In genomic region chr10:96025566-96025965, GRCh38 we compare ENCODE assay signal across 9 cellular contexts. TPM values are rescaled to one million over a fixed set of nuclear protein-coding genes. Genes with fewer than 3 reads are reported as not detected.
DNase-seq lines count a peak whose midpoint lies in the region; ATAC-seq and TF ChIP-seq lines count a peak whose summit lies in the region.
"Had no signal": no experiment of that assay in that cellular context is flagged by ENCODE, and none has a peak within 500 bp of the region (broad histone marks: within the 10 kb centered on the region; RNA-seq: fewer than 3 reads in every experiment).

No MANE protein-coding gene starts in this region.

- H3K9me3 Mint-ChIP-seq in Caco-2 (ENCODE audit: unreplicated experiment) (no peaks in the 10 kb centered on the region), mesothelial cell of epicardium (peaks cover 9% of the 10 kb centered on the region)
- no peaks in the 10 kb centered on the region for H3K9me3 Mint-ChIP-seq in activated CD4-positive, alpha-beta memory T cell treated with anti-CD3 and anti-CD28 coated beads for 36 hours

- H3K4me1 Mint-ChIP-seq in Caco-2 (ENCODE audit: low read depth, unreplicated experiment) (peaks cover 7% of the 10 kb centered on the region), mesothelial cell of epicardium (no peaks in the 10 kb centered on the region)
- no peaks in the 10 kb centered on the region for H3K4me1 Mint-ChIP-seq in activated CD4-positive, alpha-beta memory T cell treated with anti-CD3 and anti-CD28 coated beads for 36 hours (ENCODE audit: low read depth)

- intact Hi-C loops in Caco-2 (cut with micrococcal nuclease; ENCODE audit: unreplicated experiment) (loop anchor here (2.0 kb wide), 1 partner anchor 13 kb away; no protein-coding TSS in a partner anchor), prostate gland (cut with DNase I) (no loop called here)
- intact Hi-C loops in activated CD4-positive, alpha-beta memory T cell treated with anti-CD3 and anti-CD28 coated beads for 36 hours (cut with micrococcal nuclease): no loop called here

- H3K36me3 ChIP-seq in Caco-2 (ENCODE audit: control insufficient read depth, insufficient read depth, low read length) (no peaks in the 10 kb centered on the region), prostate gland (no peaks in the 10 kb centered on the region)
- H3K36me3 ChIP-seq: transverse colon had no signal

- no peaks in the 10 kb centered on the region for H3K27me3 ChIP-seq in Caco-2 (replicated peaks; ENCODE audit: control insufficient read depth, insufficient read depth, low read length)
- H3K27me3 ChIP-seq in prostate gland (replicated peaks; ENCODE audit: insufficient read depth): no peaks in the 10 kb centered on the region
- H3K27me3 ChIP-seq: transverse colon had no signal

- CTCF ChIA-PET in Caco-2 (lab: Charles Lee): interaction anchor here (0.7 kb wide), 1 partner anchor 336 kb away, joined by 3 read pairs; no protein-coding TSS in a partner anchor
- CTCF ChIA-PET in activated CD4-positive, alpha-beta memory T cell treated with anti-CD3 and anti-CD28 coated beads for 36 hours (lab: Charles Lee): interaction anchor here (1.0 kb wide), 1 partner anchor 9 kb away, joined by 3 read pairs; no protein-coding TSS in a partner anchor

- peaks cover 4% of the 10 kb centered on the region for H3K4me1 ChIP-seq in Caco-2
- no peaks in the 10 kb centered on the region for H3K4me1 ChIP-seq in prostate gland (replicated peaks)
- H3K4me1 ChIP-seq: transverse colon had no signal

- BruUV-seq in Caco-2 (replicated peaks; lab: Mats Ljungman, UMichigan): no TSS peak

- ATAC-seq in GM21515 (IDR thresholded peaks at IDR 0.05; ENCODE audit: unreplicated experiment): peak; percentile 51

- peak; percentile 48 to 50 for TF ChIP-seq CTCF in Caco-2 (IDR thresholded peaks at IDR 0.05; ENCODE audit: insufficient read depth in 1 of 2, low read depth in 1 of 2, low read length in 1 of 2, severe bottlenecking in 1 of 2, unreplicated experiment in 1 of 2)
- no peak for TF ChIP-seq CTCF in mesothelial cell of epicardium (IDR thresholded peaks at IDR 0.05; ENCODE audit: unreplicated experiment)
- no peak for TF ChIP-seq CTCF in prostate gland (IDR thresholded peaks at IDR 0.05)

- H3K9me3 ChIP-seq in Caco-2: no peaks in the 10 kb centered on the region
- H3K9me3 ChIP-seq in prostate gland: no peaks in the 10 kb centered on the region
- H3K9me3 ChIP-seq: transverse colon had no signal

- H3K27ac ChIP-seq in prostate gland: no peak overlapping the region
- H3K27ac ChIP-seq: transverse colon had no signal

- POLR2A ChIA-PET in Caco-2 (lab: Charles Lee): no interaction called here
- POLR2A ChIA-PET in activated CD4-positive, alpha-beta memory T cell treated with anti-CD3 and anti-CD28 coated beads for 36 hours (lab: Charles Lee): no interaction called here

- H3K4me3 Mint-ChIP-seq in Caco-2 (ENCODE audit: unreplicated experiment): no peak overlapping the region
- no peak overlapping the region for H3K4me3 Mint-ChIP-seq in mesothelial cell of epicardium
- no peak overlapping the region for H3K4me3 Mint-ChIP-seq in activated CD4-positive, alpha-beta memory T cell treated with anti-CD3 and anti-CD28 coated beads for 36 hours

- DNase-seq in Caco-2 (peak; percentile 52 to 58), SK-MEL-5 (ENCODE audit: low read depth, low spot score) (peak; percentile 52), islet precursor cell (peak; percentile 81), mesothelial cell of epicardium (ENCODE audit: low spot score in 2 of 2, unreplicated experiment in 2 of 2) (no peak), prostate gland (ENCODE audit: low spot score) (no peak), hypothalamus (lab: John Stamatoyannopoulos, UW) (no peak)
- DNase-seq in activated CD4-positive, alpha-beta memory T cell treated with anti-CD3 and anti-CD28 coated beads for 36 hours: no peak
- DNase-seq: transverse colon had no signal

- WGBS in prostate gland: 77% methylated on average over 3 of the region's 3 CpGs

- no peak for TF ChIP-seq POLR2A in prostate gland (IDR thresholded peaks at IDR 0.05)

- no peaks in the 10 kb centered on the region for H3K27me3 Mint-ChIP-seq in Caco-2 (ENCODE audit: insufficient read depth, unreplicated experiment)
- peaks cover 14% of the 10 kb centered on the region for H3K27me3 Mint-ChIP-seq in mesothelial cell of epicardium (ENCODE audit: low read depth)
- peaks cover 3% of the 10 kb centered on the region for H3K27me3 Mint-ChIP-seq in activated CD4-positive, alpha-beta memory T cell treated with anti-CD3 and anti-CD28 coated beads for 36 hours

- H3K36me3 Mint-ChIP-seq in Caco-2 (ENCODE audit: insufficient read depth, unreplicated experiment) (no peaks in the 10 kb centered on the region), mesothelial cell of epicardium (no peaks in the 10 kb centered on the region)
- H3K36me3 Mint-ChIP-seq in activated CD4-positive, alpha-beta memory T cell treated with anti-CD3 and anti-CD28 coated beads for 36 hours: no peaks in the 10 kb centered on the region

- in situ Hi-C loops in SK-MEL-5 (cut with HindIII; ENCODE audit: low pct_unique_long_range_greater_than_20kb, low sequenced_read_pairs): no loop called here

- H3K4me3 ChIP-seq in Caco-2 (ENCODE audit: low read depth, low read length) (no peak overlapping the region), prostate gland (no peak overlapping the region)
- H3K4me3 ChIP-seq: transverse colon had no signal

- H3K27ac Mint-ChIP-seq in Caco-2 (ENCODE audit: unreplicated experiment): no peak overlapping the region
- no peak overlapping the region for H3K27ac Mint-ChIP-seq in mesothelial cell of epicardium
- no peak overlapping the region for H3K27ac Mint-ChIP-seq in activated CD4-positive, alpha-beta memory T cell treated with anti-CD3 and anti-CD28 coated beads for 36 hours

RNA-seq across cellular contexts. Expression of gene CCNJ, which starts 17.8 kb away (rescaled TPM):
- total RNA-seq in Caco-2 (2022): 22.2 and 23.5 TPM in 2 replicates
- 4.7 and 5.2 TPM in 2 replicates for total RNA-seq in SK-MEL-5 (2014; rRNA removed; shearing (Covaris generic))
- 3.8 and 8.2 TPM in 2 replicates for polyA plus RNA-seq in SK-MEL-5 (2015; cell fraction: cytosol; rRNA removed)
- polyA plus RNA-seq in SK-MEL-5 (2015; cell fraction: nucleus; rRNA removed): 8.6 and 10.4 TPM in 2 replicates
- total RNA-seq in mesothelial cell of epicardium: 24.9 to 26.4 TPM (median 25.1 TPM) in 3 replicates
- 1 to 10 TPM; 6.3 to 7.5 TPM for total RNA-seq in prostate gland
- 1 to 10 TPM; 4.3 to 4.4 TPM for total RNA-seq in activated CD4-positive, alpha-beta memory T cell treated with anti-CD3 and anti-CD28 coated beads for 36 hours

Comparison
In these comparisons a context has a peak if more than half of its experiments do, and no peak if none do; other contexts are left out.
1. DNase-seq: peak in Caco-2 (2 of 2), SK-MEL-5 (single experiment) and islet precursor cell (single experiment); none in mesothelial cell of epicardium (0 of 2), prostate gland (single experiment), hypothalamus (0 of 51) and activated CD4-positive, alpha-beta memory T cell treated with anti-CD3 and anti-CD28 coated beads for 36 hours (single experiment).
2. CTCF ChIP-seq: peak in Caco-2 (2 of 2); none in mesothelial cell of epicardium (single experiment) and prostate gland (0 of 4).